15 cellular contexts compared by ENCODE assay signal in genomic region chr21:44574457-44575306, GRCh38. TPM values are rescaled to one million over a fixed set of nuclear protein-coding genes. Genes with fewer than 3 reads are reported as not detected.
DNase-seq lines count a peak whose midpoint lies in the region; ATAC-seq, FAIRE-seq and TF ChIP-seq lines count a peak whose summit lies in the region.
"Had no signal": no experiment of that assay in that cellular context is flagged by ENCODE, and none has a peak within 500 bp of the region (broad histone marks: within the 10 kb centered on the region; RNA-seq: fewer than 3 reads in every experiment).

No MANE protein-coding gene starts in this region.

- no peak overlapping the region for H3K9ac ChIP-seq in keratinocyte (ENCODE audit: control insufficient read depth, extremely low read depth, insufficient read depth, low read length)

- peaks cover 7% of the 10 kb centered on the region for H3K4me1 Mint-ChIP-seq in activated T-cell treated with anti-CD3 and anti-CD28 coated beads, Interleukin-2, amount 50 U/mL, for 24 hours (ENCODE audit: low read depth)
- peaks cover 4% of the 10 kb centered on the region for H3K4me1 Mint-ChIP-seq in activated T-cell treated with anti-CD3 and anti-CD28 coated beads, Interleukin-2, amount 50 U/mL, for 4 hours (ENCODE audit: low read depth)

- no peaks in the 10 kb centered on the region for H3K79me2 ChIP-seq in keratinocyte (ENCODE audit: control insufficient read depth, insufficient read depth, low read length)

- H3K27ac ChIP-seq in keratinocyte (ENCODE audit: control insufficient read depth, insufficient read depth, low read length), result no peak overlapping the region
- H3K27ac ChIP-seq in RWPE1, result no peak overlapping the region
- H3K27ac ChIP-seq: breast epithelium, uterus had no signal

- no peak for FAIRE-seq in keratinocyte (lab: Jason Lieb, UNC)

- peak; percentile 28 for DNase-seq in activated T-cell treated with anti-CD3 and anti-CD28 coated beads, Interleukin-2, amount 50 U/mL, for 24 hours
- no peak for DNase-seq in activated T-cell treated with anti-CD3 and anti-CD28 coated beads, Interleukin-2, amount 50 U/mL, for 4 hours
- DNase-seq in RPMI8226 (peak; percentile 63), keratinocyte (ENCODE audit: low read depth, low spot score) (no peak), left cardiac atrium (no peak), NCI-H2029 (lab: John Stamatoyannopoulos, UW) (no peak), RWPE1 (ENCODE audit: low spot score) (no peak)
- DNase-seq: activated CD4-positive, alpha-beta T cell treated with anti-CD3 and anti-CD28 coated beads, Interleukin-2, amount 50 U/mL, for 1 hour; hippocampal formation; KG1; midbrain; uterus had no signal

- no peak overlapping the region for H3K4me3 ChIP-seq in keratinocyte (ENCODE audit: control insufficient read depth in 2 of 3, extremely low read depth in 1 of 3, insufficient read depth in 2 of 3, low read depth in 1 of 3, low read length in 3 of 3)
- H3K4me3 ChIP-seq: breast epithelium, uterus had no signal

- no peaks in the 10 kb centered on the region for H3K4me1 ChIP-seq in keratinocyte (ENCODE audit: control insufficient read depth, extremely low read depth, insufficient read depth, low read length)
- H3K4me1 ChIP-seq: breast epithelium, uterus had no signal

- H2AFZ ChIP-seq in keratinocyte (ENCODE audit: control insufficient read depth, low read length), result no peak overlapping the region

- H3K9me3 ChIP-seq in keratinocyte (ENCODE audit: control insufficient read depth, low read depth, low read length), result no peaks in the 10 kb centered on the region
- H3K9me3 ChIP-seq: uterus had no signal

- H3K9me1 ChIP-seq in keratinocyte (ENCODE audit: control insufficient read depth, extremely low read depth, insufficient read depth, low read length), result no peaks in the 10 kb centered on the region

- dilution Hi-C loops in keratinocyte (cut with MboI; ENCODE audit: extremely low pct_ligation_motif_present, low sequenced_read_pairs), result no loop called here

- no peaks in the 10 kb centered on the region for H3K36me3 ChIP-seq in keratinocyte (ENCODE audit: control insufficient read depth in 2 of 2, extremely low read depth in 1 of 2, insufficient read depth in 2 of 2, low read length in 2 of 2)
- H3K36me3 ChIP-seq: breast epithelium, uterus had no signal

- H3K27ac Mint-ChIP-seq in activated T-cell treated with anti-CD3 and anti-CD28 coated beads, Interleukin-2, amount 50 U/mL, for 24 hours, result no peak overlapping the region
- H3K27ac Mint-ChIP-seq: T-cell had no signal

- TF ChIP-seq CTCF in keratinocyte (optimal IDR thresholded peaks at IDR 0.05 in 1 of 3, IDR thresholded peaks at IDR 0.05 in 1 of 3, conservative IDR thresholded peaks at IDR 0.05 in 1 of 3; ENCODE audit: extremely low read depth in 1 of 3, insufficient read depth in 2 of 3, low read length in 3 of 3) (peak in 2 of 3 experiments; percentile 1 to 54), RWPE1 (conservative IDR thresholded peaks at IDR 0.05; ENCODE audit: low read depth) (no peak)

- H3K36me3 Mint-ChIP-seq in activated T-cell treated with anti-CD3 and anti-CD28 coated beads, Interleukin-2, amount 50 U/mL, for 24 hours (ENCODE audit: low read depth), result no peaks in the 10 kb centered on the region
- H3K36me3 Mint-ChIP-seq in activated T-cell treated with anti-CD3 and anti-CD28 coated beads, Interleukin-2, amount 50 U/mL, for 4 hours (ENCODE audit: insufficient read depth), result peaks cover 2% of the 10 kb centered on the region
- H3K36me3 Mint-ChIP-seq: T-cell had no signal

- H3K4me2 ChIP-seq in keratinocyte (ENCODE audit: control insufficient read depth, extremely low read depth, insufficient read depth, low read depth, low read length), result no peak overlapping the region

- H4K20me1 ChIP-seq in keratinocyte (ENCODE audit: control insufficient read depth, extremely low read depth, insufficient read depth, low read length), result no peaks in the 10 kb centered on the region

- no peaks in the 10 kb centered on the region for H3K27me3 ChIP-seq in keratinocyte (ENCODE audit: control insufficient read depth, extremely low read depth, insufficient read depth, low read length)
- H3K27me3 ChIP-seq: uterus had no signal

- H3K9me3 Mint-ChIP-seq in activated T-cell treated with anti-CD3 and anti-CD28 coated beads, Interleukin-2, amount 50 U/mL, for 24 hours, result peaks cover 11% of the 10 kb centered on the region
- H3K9me3 Mint-ChIP-seq in activated T-cell treated with anti-CD3 and anti-CD28 coated beads, Interleukin-2, amount 50 U/mL, for 4 hours, result peaks cover 12% of the 10 kb centered on the region

- CTCF ChIA-PET in RWPE1 (lab: Yijun Ruan, JAX), result interaction anchor here (0.7 kb wide), 2 partner anchors 54 to 72 kb away, joined by 3 to 7 read pairs; no protein-coding TSS in a partner anchor

- intact Hi-C loops in left cardiac atrium (cut with DNase I), result no loop called here

- POLR2A ChIA-PET in RWPE1 (lab: Yijun Ruan, JAX; ENCODE audit: low non-redundant PET), result no interaction called here

- peaks cover 9% of the 10 kb centered on the region for H3K27me3 Mint-ChIP-seq in activated T-cell treated with anti-CD3 and anti-CD28 coated beads, Interleukin-2, amount 50 U/mL, for 24 hours
- H3K27me3 Mint-ChIP-seq in activated T-cell treated with anti-CD3 and anti-CD28 coated beads, Interleukin-2, amount 50 U/mL, for 4 hours (ENCODE audit: low read depth), result peaks cover 10% of the 10 kb centered on the region

- ATAC-seq in activated T-cell treated with anti-CD3 and anti-CD28 coated beads, Interleukin-2, amount 50 U/mL, for 4 hours, result no peak
- ATAC-seq in HG03460 (IDR thresholded peaks at IDR 0.05; ENCODE audit: unreplicated experiment), result no peak
- ATAC-seq in left cardiac atrium, result no peak
- ATAC-seq: T-cell had no signal

- H3K4me3 Mint-ChIP-seq in activated T-cell treated with anti-CD3 and anti-CD28 coated beads, Interleukin-2, amount 50 U/mL, for 24 hours, result no peak overlapping the region
- H3K4me3 Mint-ChIP-seq in activated T-cell treated with anti-CD3 and anti-CD28 coated beads, Interleukin-2, amount 50 U/mL, for 4 hours, result no peak overlapping the region
- H3K4me3 Mint-ChIP-seq: T-cell had no signal

RNA-seq across cellular contexts. Expression of gene KRTAP10-4, which starts 1.2 kb away (rescaled TPM):
- not detected for total RNA-seq in activated T-cell treated with anti-CD3 and anti-CD28 coated beads, Interleukin-2, amount 50 U/mL, for 4 hours
- polyA plus RNA-seq in keratinocyte, result 0.06 TPM in 1 of 3 replicates, not detected in the others
- not detected for polyA plus RNA-seq in keratinocyte (2011; ENCODE audit: low read depth)
- not detected in 2 replicates for polyA plus RNA-seq in keratinocyte (2011; cell fraction: cytosol; rRNA removed)
- not detected in 2 replicates for polyA plus RNA-seq in keratinocyte (2011; cell fraction: nucleus; rRNA removed)
- not detected in 2 replicates for polyA plus RNA-seq in keratinocyte (2012; ENCODE audit: low replicate concordance)
- not detected in 3 replicates for polyA minus RNA-seq in keratinocyte
- not detected for polyA minus RNA-seq in keratinocyte (2011; cell fraction: cytosol; rRNA and poly(A)+ RNA removed)
- polyA minus RNA-seq in keratinocyte (2011; cell fraction: nucleus; rRNA and poly(A)+ RNA removed), result not detected in 2 replicates
- not detected for total RNA-seq in left cardiac atrium
- total RNA-seq: breast epithelium, T-cell, uterus had no signal

RNA-seq across cellular contexts. Expression of gene KRTAP10-5, which starts 5.7 kb away (rescaled TPM):
- not detected for total RNA-seq in activated T-cell treated with anti-CD3 and anti-CD28 coated beads, Interleukin-2, amount 50 U/mL, for 4 hours
- polyA plus RNA-seq in keratinocyte, result not detected in 3 replicates
- polyA plus RNA-seq in keratinocyte (2011; ENCODE audit: low read depth), result not detected
- polyA plus RNA-seq in keratinocyte (2011; cell fraction: cytosol; rRNA removed), result not detected in 2 replicates
- not detected in 2 replicates for polyA plus RNA-seq in keratinocyte (2011; cell fraction: nucleus; rRNA removed)
- polyA plus RNA-seq in keratinocyte (2012; ENCODE audit: low replicate concordance), result not detected in 2 replicates
- polyA minus RNA-seq in keratinocyte, result not detected in 3 replicates
- polyA minus RNA-seq in keratinocyte (2011; cell fraction: cytosol; rRNA and poly(A)+ RNA removed), result not detected
- not detected in 2 replicates for polyA minus RNA-seq in keratinocyte (2011; cell fraction: nucleus; rRNA and poly(A)+ RNA removed)
- total RNA-seq in left cardiac atrium, result not detected
- total RNA-seq: breast epithelium, T-cell, uterus had no signal

RNA-seq across cellular contexts. Expression of gene KRTAP10-3, which starts 16.1 kb away (rescaled TPM):
- not detected for total RNA-seq in activated T-cell treated with anti-CD3 and anti-CD28 coated beads, Interleukin-2, amount 50 U/mL, for 4 hours
- polyA plus RNA-seq in keratinocyte, result not detected in 3 replicates
- polyA plus RNA-seq in keratinocyte (2011; ENCODE audit: low read depth), result not detected
- not detected in 2 replicates for polyA plus RNA-seq in keratinocyte (2011; cell fraction: cytosol; rRNA removed)
- not detected in 2 replicates for polyA plus RNA-seq in keratinocyte (2011; cell fraction: nucleus; rRNA removed)
- polyA plus RNA-seq in keratinocyte (2012; ENCODE audit: low replicate concordance), result not detected in 2 replicates
- polyA minus RNA-seq in keratinocyte, result not detected in 3 replicates
- polyA minus RNA-seq in keratinocyte (2011; cell fraction: cytosol; rRNA and poly(A)+ RNA removed), result not detected
- polyA minus RNA-seq in keratinocyte (2011; cell fraction: nucleus; rRNA and poly(A)+ RNA removed), result not detected in 2 replicates
- total RNA-seq in left cardiac atrium, result not detected
- total RNA-seq: breast epithelium, T-cell, uterus had no signal

RNA-seq across cellular contexts. Expression of gene KRTAP10-6, which starts 17.6 kb away (rescaled TPM):
- total RNA-seq in activated T-cell treated with anti-CD3 and anti-CD28 coated beads, Interleukin-2, amount 50 U/mL, for 4 hours, result not detected
- polyA plus RNA-seq in keratinocyte, result not detected in 3 replicates
- polyA plus RNA-seq in keratinocyte (2011; ENCODE audit: low read depth), result not detected
- polyA plus RNA-seq in keratinocyte (2011; cell fraction: cytosol; rRNA removed), result not detected in 2 replicates
- not detected in 2 replicates for polyA plus RNA-seq in keratinocyte (2011; cell fraction: nucleus; rRNA removed)
- not detected in 2 replicates for polyA plus RNA-seq in keratinocyte (2012; ENCODE audit: low replicate concordance)
- polyA minus RNA-seq in keratinocyte, result not detected in 3 replicates
- not detected for polyA minus RNA-seq in keratinocyte (2011; cell fraction: cytosol; rRNA and poly(A)+ RNA removed)
- polyA minus RNA-seq in keratinocyte (2011; cell fraction: nucleus; rRNA and poly(A)+ RNA removed), result not detected in 2 replicates
- not detected for total RNA-seq in left cardiac atrium
- total RNA-seq: breast epithelium, T-cell, uterus had no signal

RNA-seq across cellular contexts. Expression of gene KRTAP10-2, which starts 23.4 kb away (rescaled TPM):
- not detected for total RNA-seq in activated T-cell treated with anti-CD3 and anti-CD28 coated beads, Interleukin-2, amount 50 U/mL, for 4 hours
- polyA plus RNA-seq in keratinocyte, result not detected in 3 replicates
- polyA plus RNA-seq in keratinocyte (2011; ENCODE audit: low read depth), result not detected
- not detected in 2 replicates for polyA plus RNA-seq in keratinocyte (2011; cell fraction: cytosol; rRNA removed)
- polyA plus RNA-seq in keratinocyte (2011; cell fraction: nucleus; rRNA removed), result not detected in 2 replicates
- not detected in 2 replicates for polyA plus RNA-seq in keratinocyte (2012; ENCODE audit: low replicate concordance)
- polyA minus RNA-seq in keratinocyte, result not detected in 3 replicates
- polyA minus RNA-seq in keratinocyte (2011; cell fraction: cytosol; rRNA and poly(A)+ RNA removed), result not detected
- not detected in 2 replicates for polyA minus RNA-seq in keratinocyte (2011; cell fraction: nucleus; rRNA and poly(A)+ RNA removed)
- not detected for total RNA-seq in left cardiac atrium
- total RNA-seq: breast epithelium, T-cell, uterus had no signal

Comparison
In these comparisons a context has a peak if more than half of its experiments do, and no peak if none do; other contexts are left out.
1. DNase-seq: peak in activated T-cell treated with anti-CD3 and anti-CD28 coated beads, Interleukin-2, amount 50 U/mL, for 24 hours (single experiment) and RPMI8226 (single experiment); none in activated T-cell treated with anti-CD3 and anti-CD28 coated beads, Interleukin-2, amount 50 U/mL, for 4 hours (single experiment), keratinocyte (single experiment), left cardiac atrium (single experiment), NCI-H2029 (single experiment) and RWPE1 (single experiment).